8 cellular contexts compared by ENCODE assay signal in genomic region chr15:57376695-57377477, GRCh38. TPM values are rescaled to one million over a fixed set of nuclear protein-coding genes. Genes with fewer than 3 reads are reported as not detected.
DNase-seq lines count a peak whose midpoint lies in the region; ATAC-seq and TF ChIP-seq lines count a peak whose summit lies in the region.

No MANE protein-coding gene starts in this region.

- no peaks in the 10 kb centered on the region for H3K36me3 ChIP-seq in A673 (ENCODE audit: insufficient read depth, low read length, poor library complexity, severe bottlenecking)
- H3K36me3 ChIP-seq in HAP-1 (replicated peaks) = no peaks in the 10 kb centered on the region
- no peaks in the 10 kb centered on the region for H3K36me3 ChIP-seq in tibial nerve

- TF ChIP-seq CTCF in A673 (conservative IDR thresholded peaks at IDR 0.05; ENCODE audit: low read depth, low read length) (no peak), lower leg skin (IDR thresholded peaks at IDR 0.05) (no peak), tibial nerve (IDR thresholded peaks at IDR 0.05) (no peak)

- POLR2A ChIA-PET in A673 (lab: Charles Lee; ENCODE audit: low non-redundant PET) = no interaction called here

- in situ Hi-C loops in HAP-1 (cut with MboI; ENCODE audit: low sequenced_read_pairs) = no loop called here

- no peak for ATAC-seq in central memory CD8-positive, alpha-beta T cell (replicated peaks; ENCODE audit: extremely low read depth, poor library complexity, severe bottlenecking)
- ATAC-seq in GM21576 (IDR thresholded peaks at IDR 0.05; ENCODE audit: unreplicated experiment) = no peak

- H3K9me3 ChIP-seq in A673 (ENCODE audit: low read depth, low read length, poor library complexity, severe bottlenecking) (no peaks in the 10 kb centered on the region), HAP-1 (no peaks in the 10 kb centered on the region), tibial nerve (no peaks in the 10 kb centered on the region)

- no peak overlapping the region for H3K27ac Mint-ChIP-seq in central memory CD8-positive, alpha-beta T cell (ENCODE audit: low read depth)

- intact Hi-C loops in A673 (cut with micrococcal nuclease; ENCODE audit: unreplicated experiment) (no loop called here), lower leg skin (cut with DNase I; ENCODE audit: low total_unique reads) (no loop called here)

- CTCF ChIA-PET in A673 (lab: Charles Lee) = no interaction called here

- H3K4me3 Mint-ChIP-seq in central memory CD8-positive, alpha-beta T cell = peak overlapping the region; percentile 56

- no peaks in the 10 kb centered on the region for H3K9me3 Mint-ChIP-seq in central memory CD8-positive, alpha-beta T cell

- H3K27ac ChIP-seq in A673 (ENCODE audit: low read depth, low read length, poor library complexity, severe bottlenecking) = no peak overlapping the region
- peak overlapping the region in 3 of 4 donors; percentile 19 to 86 (median 42) for H3K27ac ChIP-seq in tibial nerve

- peaks cover 9% of the 10 kb centered on the region for H3K4me1 Mint-ChIP-seq in central memory CD8-positive, alpha-beta T cell

- H3K36me3 Mint-ChIP-seq in central memory CD8-positive, alpha-beta T cell (ENCODE audit: insufficient read depth) = no peaks in the 10 kb centered on the region

- BruUV-seq in A673 (replicated peaks; lab: Mats Ljungman, UMichigan) = no TSS peak

- no peak for TF ChIP-seq EP300 in tibial nerve (IDR thresholded peaks at IDR 0.05)

- H3K4me1 ChIP-seq in A673 (ENCODE audit: insufficient read depth, low read length, poor library complexity, severe bottlenecking) (no peaks in the 10 kb centered on the region), HAP-1 (peaks cover 16% of the 10 kb centered on the region), tibial nerve (peaks cover 0 to 26% (median 2%) of the 10 kb centered on the region in 4 donors)

- DNase-seq in A673 (ENCODE audit: low spot score) (peak; percentile 53), HAP-1 (ENCODE audit: low spot score in 2 of 2) (peak in 1 of 2 experiments; percentile 67), lower leg skin (ENCODE audit: low spot score in 2 of 2) (peak; percentile 46 to 88), tibial nerve (ENCODE audit: low spot score in 2 of 2) (peak; percentile 23 to 70), NCI-H2081 (lab: John Stamatoyannopoulos, UW) (no peak)
- DNase-seq in central memory CD8-positive, alpha-beta T cell (ENCODE audit: low spot score in 2 of 2) = no peak
- no peak for DNase-seq in activated CD8-positive, alpha-beta memory T cell treated with anti-CD3 and anti-CD28 coated beads, Interleukin-2, amount 50 U/mL, for 48 hours

- peaks cover 95% of the 10 kb centered on the region for H3K27me3 Mint-ChIP-seq in central memory CD8-positive, alpha-beta T cell

- H3K4me3 ChIP-seq in A673 (ENCODE audit: low read depth, low read length, poor library complexity, severe bottlenecking) (peak overlapping the region; percentile 58), HAP-1 (peak overlapping the region; percentile 46), lower leg skin (ENCODE audit: low read depth, poor library complexity, severe bottlenecking) (peak overlapping the region; percentile 29), tibial nerve (peak overlapping the region; percentile 32 to 78 (median 50))

- TF ChIP-seq POLR2A in lower leg skin (IDR thresholded peaks at IDR 0.05) = no peak
- TF ChIP-seq POLR2A in tibial nerve (IDR thresholded peaks at IDR 0.05) = no peak

- 5 to 8% methylated on average over 24 to 41 of the region's 49 CpGs for WGBS in lower leg skin, 2 donors
- 8 to 10% methylated on average over 25 to 43 of the region's 49 CpGs for WGBS in tibial nerve, 2 donors

- H3K27me3 ChIP-seq in A673 (replicated peaks; ENCODE audit: insufficient read depth, low read depth, low read length, poor library complexity) = peaks cover 8% of the 10 kb centered on the region
- no peaks in the 10 kb centered on the region for H3K27me3 ChIP-seq in HAP-1 (ENCODE audit: low read depth)
- H3K27me3 ChIP-seq in tibial nerve = peaks cover 0 to 28% of the 10 kb centered on the region in 2 donors

RNA-seq across cellular contexts. Expression of gene CGNL1, which starts 0.6 kb away (rescaled TPM):
- total RNA-seq in A673 (2021) (0.58 and 1.1 TPM in 2 replicates), lower leg skin (10 to 100 TPM in 2 of 4 donors, 1 to 10 TPM in 2; 5.7 to 22.9 (median 14.5) TPM), tibial nerve (10 to 100 TPM; 15.9 to 36.7 (median 29.2) TPM)

Comparison
In these comparisons a context has a peak if more than half of its experiments do, and no peak if none do; other contexts are left out.
1. DNase-seq: peak in A673 (single experiment), lower leg skin (2 of 2) and tibial nerve (2 of 2); none in central memory CD8-positive, alpha-beta T cell (0 of 2), activated CD8-positive, alpha-beta memory T cell treated with anti-CD3 and anti-CD28 coated beads, Interleukin-2, amount 50 U/mL, for 48 hours (single experiment) and NCI-H2081 (0 of 2).
2. Peak in every context shown above with its lines, with median percentiles within 50 percentile points of each other: H3K4me3 ChIP-seq.